In the genomic region with DNA sequence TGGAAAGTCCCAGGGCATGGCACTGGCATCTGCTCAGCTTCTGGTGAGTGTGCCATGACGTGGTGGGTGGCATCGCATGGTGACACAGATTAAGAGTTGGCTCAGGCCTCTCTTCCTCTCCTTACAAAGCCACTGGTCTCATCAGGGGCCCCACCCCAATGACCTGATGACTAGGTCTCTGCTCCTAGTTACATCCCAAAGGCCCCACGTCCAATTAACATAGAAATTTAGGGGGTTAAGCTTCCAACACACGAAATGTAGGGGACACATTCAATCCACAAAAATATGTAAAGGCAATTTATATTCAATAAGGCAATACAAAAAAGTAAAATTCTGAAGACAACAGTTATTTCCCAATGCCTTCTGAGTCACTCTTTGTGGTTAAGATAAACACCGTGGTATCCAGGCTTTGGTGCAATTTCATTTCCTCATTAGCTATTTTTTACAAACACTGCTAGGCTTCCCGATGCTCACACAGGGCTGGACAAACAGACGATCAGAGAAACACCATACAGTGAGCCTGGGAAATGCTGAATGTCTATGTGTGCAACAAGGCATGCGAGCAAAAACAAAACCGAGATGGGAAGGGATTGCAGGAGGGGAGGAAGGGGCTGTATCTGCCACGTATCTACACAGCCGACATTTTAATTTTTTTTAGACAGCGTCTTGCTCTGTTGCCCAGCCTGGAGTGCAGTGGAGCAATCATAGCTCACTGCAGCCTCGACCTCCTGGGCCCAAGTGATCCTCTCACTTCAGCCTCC, we compare ENCODE assay signal across 1 cellular context.
A peak's percentile ranks its signal among the peaks of the same experiment; 100 is the strongest.
TF ChIP-seq lines count a peak whose summit lies in the region.

No MANE protein-coding gene starts in this region.

TF ChIP-seq in GM12878, 131 proteins besides CTCF, POLR2A, EP300 and RAD21 (continued from another document and continues in another):
- TF ChIP-seq RFX5 (IDR thresholded peaks at IDR 0.05; ENCODE audit: low read depth, low read length), result no peak
- no peak for TF ChIP-seq SMAD1 (IDR thresholded peaks at IDR 0.05; ENCODE audit: low read depth, partially characterized antibody)
- TF ChIP-seq, protein P1, sequence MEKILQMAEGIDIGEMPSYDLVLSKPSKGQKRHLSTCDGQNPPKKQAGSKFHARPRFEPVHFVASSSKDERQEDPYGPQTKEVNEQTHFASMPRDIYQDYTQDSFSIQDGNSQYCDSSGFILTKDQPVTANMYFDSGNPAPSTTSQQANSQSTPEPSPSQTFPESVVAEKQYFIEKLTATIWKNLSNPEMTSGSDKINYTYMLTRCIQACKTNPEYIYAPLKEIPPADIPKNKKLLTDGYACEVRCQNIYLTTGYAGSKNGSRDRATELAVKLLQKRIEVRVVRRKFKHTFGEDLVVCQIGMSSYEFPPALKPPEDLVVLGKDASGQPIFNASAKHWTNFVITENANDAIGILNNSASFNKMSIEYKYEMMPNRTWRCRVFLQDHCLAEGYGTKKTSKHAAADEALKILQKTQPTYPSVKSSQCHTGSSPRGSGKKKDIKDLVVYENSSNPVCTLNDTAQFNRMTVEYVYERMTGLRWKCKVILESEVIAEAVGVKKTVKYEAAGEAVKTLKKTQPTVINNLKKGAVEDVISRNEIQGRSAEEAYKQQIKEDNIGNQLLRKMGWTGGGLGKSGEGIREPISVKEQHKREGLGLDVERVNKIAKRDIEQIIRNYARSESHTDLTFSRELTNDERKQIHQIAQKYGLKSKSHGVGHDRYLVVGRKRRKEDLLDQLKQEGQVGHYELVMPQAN (conservative IDR thresholded peaks at IDR 0.05), result no peak
- TF ChIP-seq, protein P2, sequence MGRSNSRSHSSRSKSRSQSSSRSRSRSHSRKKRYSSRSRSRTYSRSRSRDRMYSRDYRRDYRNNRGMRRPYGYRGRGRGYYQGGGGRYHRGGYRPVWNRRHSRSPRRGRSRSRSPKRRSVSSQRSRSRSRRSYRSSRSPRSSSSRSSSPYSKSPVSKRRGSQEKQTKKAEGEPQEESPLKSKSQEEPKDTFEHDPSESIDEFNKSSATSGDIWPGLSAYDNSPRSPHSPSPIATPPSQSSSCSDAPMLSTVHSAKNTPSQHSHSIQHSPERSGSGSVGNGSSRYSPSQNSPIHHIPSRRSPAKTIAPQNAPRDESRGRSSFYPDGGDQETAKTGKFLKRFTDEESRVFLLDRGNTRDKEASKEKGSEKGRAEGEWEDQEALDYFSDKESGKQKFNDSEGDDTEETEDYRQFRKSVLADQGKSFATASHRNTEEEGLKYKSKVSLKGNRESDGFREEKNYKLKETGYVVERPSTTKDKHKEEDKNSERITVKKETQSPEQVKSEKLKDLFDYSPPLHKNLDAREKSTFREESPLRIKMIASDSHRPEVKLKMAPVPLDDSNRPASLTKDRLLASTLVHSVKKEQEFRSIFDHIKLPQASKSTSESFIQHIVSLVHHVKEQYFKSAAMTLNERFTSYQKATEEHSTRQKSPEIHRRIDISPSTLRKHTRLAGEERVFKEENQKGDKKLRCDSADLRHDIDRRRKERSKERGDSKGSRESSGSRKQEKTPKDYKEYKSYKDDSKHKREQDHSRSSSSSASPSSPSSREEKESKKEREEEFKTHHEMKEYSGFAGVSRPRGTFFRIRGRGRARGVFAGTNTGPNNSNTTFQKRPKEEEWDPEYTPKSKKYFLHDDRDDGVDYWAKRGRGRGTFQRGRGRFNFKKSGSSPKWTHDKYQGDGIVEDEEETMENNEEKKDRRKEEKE (IDR thresholded peaks at IDR 0.05), result no peak
- no peak for TF ChIP-seq FOS (IDR thresholded peaks at IDR 0.05; ENCODE audit: borderline replicate concordance, extremely low read depth, insufficient read length)
- 0 out of 2 replicates have a peak, but pooled peaks have one; percentile 6 for TF ChIP-seq IRF4 (IDR thresholded peaks at IDR 0.05; ENCODE audit: low read depth, low read length)
- TF ChIP-seq TCF7 (IDR thresholded peaks at IDR 0.05; ENCODE audit: borderline replicate concordance), result no peak
- TF ChIP-seq ESRRA (IDR thresholded peaks at IDR 0.05; ENCODE audit: low read length), result no peak
- no peak for TF ChIP-seq ZNF207 (IDR thresholded peaks at IDR 0.05; ENCODE audit: borderline replicate concordance)
- no peak for TF ChIP-seq KAT2A (conservative IDR thresholded peaks at IDR 0.05; ENCODE audit: control insufficient read depth, low read depth, low read length)
- TF ChIP-seq, protein P3, sequence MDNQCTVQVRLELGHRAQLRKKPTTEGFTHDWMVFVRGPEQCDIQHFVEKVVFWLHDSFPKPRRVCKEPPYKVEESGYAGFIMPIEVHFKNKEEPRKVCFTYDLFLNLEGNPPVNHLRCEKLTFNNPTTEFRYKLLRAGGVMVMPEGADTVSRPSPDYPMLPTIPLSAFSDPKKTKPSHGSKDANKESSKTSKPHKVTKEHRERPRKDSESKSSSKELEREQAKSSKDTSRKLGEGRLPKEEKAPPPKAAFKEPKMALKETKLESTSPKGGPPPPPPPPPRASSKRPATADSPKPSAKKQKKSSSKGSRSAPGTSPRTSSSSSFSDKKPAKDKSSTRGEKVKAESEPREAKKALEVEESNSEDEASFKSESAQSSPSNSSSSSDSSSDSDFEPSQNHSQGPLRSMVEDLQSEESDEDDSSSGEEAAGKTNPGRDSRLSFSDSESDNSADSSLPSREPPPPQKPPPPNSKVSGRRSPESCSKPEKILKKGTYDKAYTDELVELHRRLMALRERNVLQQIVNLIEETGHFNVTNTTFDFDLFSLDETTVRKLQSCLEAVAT (IDR thresholded peaks at IDR 0.05), result no peak
- TF ChIP-seq TARDBP (IDR thresholded peaks at IDR 0.05; ENCODE audit: borderline replicate concordance), result no peak
- TF ChIP-seq, protein P4, sequence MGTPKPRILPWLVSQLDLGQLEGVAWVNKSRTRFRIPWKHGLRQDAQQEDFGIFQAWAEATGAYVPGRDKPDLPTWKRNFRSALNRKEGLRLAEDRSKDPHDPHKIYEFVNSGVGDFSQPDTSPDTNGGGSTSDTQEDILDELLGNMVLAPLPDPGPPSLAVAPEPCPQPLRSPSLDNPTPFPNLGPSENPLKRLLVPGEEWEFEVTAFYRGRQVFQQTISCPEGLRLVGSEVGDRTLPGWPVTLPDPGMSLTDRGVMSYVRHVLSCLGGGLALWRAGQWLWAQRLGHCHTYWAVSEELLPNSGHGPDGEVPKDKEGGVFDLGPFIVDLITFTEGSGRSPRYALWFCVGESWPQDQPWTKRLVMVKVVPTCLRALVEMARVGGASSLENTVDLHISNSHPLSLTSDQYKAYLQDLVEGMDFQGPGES (IDR thresholded peaks at IDR 0.05), result no peak
- peak in 1 of 2 experiments; percentile 74; a peak in 2 of 4 replicates for TF ChIP-seq ETV6 (conservative IDR thresholded peaks at IDR 0.05 in 1 of 2, IDR thresholded peaks at IDR 0.05 in 1 of 2; ENCODE audit: borderline replicate concordance in 1 of 2, low read depth in 1 of 2)
- no peak for TF ChIP-seq EGR1 (IDR thresholded peaks at IDR 0.05; ENCODE audit: borderline replicate concordance in 1 of 2, low read depth in 2 of 2, low read length in 2 of 2)
- TF ChIP-seq TAF1 (IDR thresholded peaks at IDR 0.05; ENCODE audit: borderline replicate concordance, low read depth, low read length), result no peak
- TF ChIP-seq RB1 (IDR thresholded peaks at IDR 0.05; ENCODE audit: borderline replicate concordance), result no peak
- TF ChIP-seq MYB (IDR thresholded peaks at IDR 0.05; ENCODE audit: borderline replicate concordance, low read depth, low read length), result no peak
- TF ChIP-seq, protein P5, sequence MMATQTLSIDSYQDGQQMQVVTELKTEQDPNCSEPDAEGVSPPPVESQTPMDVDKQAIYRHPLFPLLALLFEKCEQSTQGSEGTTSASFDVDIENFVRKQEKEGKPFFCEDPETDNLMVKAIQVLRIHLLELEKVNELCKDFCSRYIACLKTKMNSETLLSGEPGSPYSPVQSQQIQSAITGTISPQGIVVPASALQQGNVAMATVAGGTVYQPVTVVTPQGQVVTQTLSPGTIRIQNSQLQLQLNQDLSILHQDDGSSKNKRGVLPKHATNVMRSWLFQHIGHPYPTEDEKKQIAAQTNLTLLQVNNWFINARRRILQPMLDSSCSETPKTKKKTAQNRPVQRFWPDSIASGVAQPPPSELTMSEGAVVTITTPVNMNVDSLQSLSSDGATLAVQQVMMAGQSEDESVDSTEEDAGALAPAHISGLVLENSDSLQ (IDR thresholded peaks at IDR 0.05), result no peak
- no peak for TF ChIP-seq ZNF622 (IDR thresholded peaks at IDR 0.05)
- TF ChIP-seq HDAC6 (IDR thresholded peaks at IDR 0.05; ENCODE audit: unreplicated experiment), result no peak
- TF ChIP-seq, protein P6, sequence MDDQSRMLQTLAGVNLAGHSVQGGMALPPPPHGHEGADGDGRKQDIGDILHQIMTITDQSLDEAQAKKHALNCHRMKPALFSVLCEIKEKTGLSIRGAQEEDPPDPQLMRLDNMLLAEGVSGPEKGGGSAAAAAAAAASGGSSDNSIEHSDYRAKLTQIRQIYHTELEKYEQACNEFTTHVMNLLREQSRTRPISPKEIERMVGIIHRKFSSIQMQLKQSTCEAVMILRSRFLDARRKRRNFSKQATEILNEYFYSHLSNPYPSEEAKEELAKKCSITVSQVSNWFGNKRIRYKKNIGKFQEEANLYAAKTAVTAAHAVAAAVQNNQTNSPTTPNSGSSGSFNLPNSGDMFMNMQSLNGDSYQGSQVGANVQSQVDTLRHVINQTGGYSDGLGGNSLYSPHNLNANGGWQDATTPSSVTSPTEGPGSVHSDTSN (IDR thresholded peaks at IDR 0.05; ENCODE audit: insufficient replicate concordance, low read depth, low read length), result no peak
- TF ChIP-seq, protein P7, sequence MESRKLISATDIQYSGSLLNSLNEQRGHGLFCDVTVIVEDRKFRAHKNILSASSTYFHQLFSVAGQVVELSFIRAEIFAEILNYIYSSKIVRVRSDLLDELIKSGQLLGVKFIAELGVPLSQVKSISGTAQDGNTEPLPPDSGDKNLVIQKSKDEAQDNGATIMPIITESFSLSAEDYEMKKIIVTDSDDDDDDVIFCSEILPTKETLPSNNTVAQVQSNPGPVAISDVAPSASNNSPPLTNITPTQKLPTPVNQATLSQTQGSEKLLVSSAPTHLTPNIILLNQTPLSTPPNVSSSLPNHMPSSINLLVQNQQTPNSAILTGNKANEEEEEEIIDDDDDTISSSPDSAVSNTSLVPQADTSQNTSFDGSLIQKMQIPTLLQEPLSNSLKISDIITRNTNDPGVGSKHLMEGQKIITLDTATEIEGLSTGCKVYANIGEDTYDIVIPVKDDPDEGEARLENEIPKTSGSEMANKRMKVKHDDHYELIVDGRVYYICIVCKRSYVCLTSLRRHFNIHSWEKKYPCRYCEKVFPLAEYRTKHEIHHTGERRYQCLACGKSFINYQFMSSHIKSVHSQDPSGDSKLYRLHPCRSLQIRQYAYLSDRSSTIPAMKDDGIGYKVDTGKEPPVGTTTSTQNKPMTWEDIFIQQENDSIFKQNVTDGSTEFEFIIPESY (IDR thresholded peaks at IDR 0.05), result no peak
- TF ChIP-seq, protein P8, sequence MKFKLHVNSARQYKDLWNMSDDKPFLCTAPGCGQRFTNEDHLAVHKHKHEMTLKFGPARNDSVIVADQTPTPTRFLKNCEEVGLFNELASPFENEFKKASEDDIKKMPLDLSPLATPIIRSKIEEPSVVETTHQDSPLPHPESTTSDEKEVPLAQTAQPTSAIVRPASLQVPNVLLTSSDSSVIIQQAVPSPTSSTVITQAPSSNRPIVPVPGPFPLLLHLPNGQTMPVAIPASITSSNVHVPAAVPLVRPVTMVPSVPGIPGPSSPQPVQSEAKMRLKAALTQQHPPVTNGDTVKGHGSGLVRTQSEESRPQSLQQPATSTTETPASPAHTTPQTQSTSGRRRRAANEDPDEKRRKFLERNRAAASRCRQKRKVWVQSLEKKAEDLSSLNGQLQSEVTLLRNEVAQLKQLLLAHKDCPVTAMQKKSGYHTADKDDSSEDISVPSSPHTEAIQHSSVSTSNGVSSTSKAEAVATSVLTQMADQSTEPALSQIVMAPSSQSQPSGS (IDR thresholded peaks at IDR 0.05; ENCODE audit: low read length), result peak; percentile 87
- TF ChIP-seq SMARCA5 (IDR thresholded peaks at IDR 0.05), result no peak; the same call in 1 of the 2 replicates
- 0 out of 4 replicates have a peak, but pooled peaks of 1 of the 2 experiments have one; percentile 8 for TF ChIP-seq BHLHE40 (IDR thresholded peaks at IDR 0.05; ENCODE audit: borderline replicate concordance in 1 of 2, low read depth in 2 of 2, low read length in 1 of 2)
- TF ChIP-seq, protein P9, sequence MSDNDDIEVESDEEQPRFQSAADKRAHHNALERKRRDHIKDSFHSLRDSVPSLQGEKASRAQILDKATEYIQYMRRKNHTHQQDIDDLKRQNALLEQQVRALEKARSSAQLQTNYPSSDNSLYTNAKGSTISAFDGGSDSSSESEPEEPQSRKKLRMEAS (IDR thresholded peaks at IDR 0.05; ENCODE audit: low read depth, low read length), result no peak
- TF ChIP-seq EED (IDR thresholded peaks at IDR 0.05; ENCODE audit: low read depth), result peak; percentile 95
- TF ChIP-seq, protein P10, sequence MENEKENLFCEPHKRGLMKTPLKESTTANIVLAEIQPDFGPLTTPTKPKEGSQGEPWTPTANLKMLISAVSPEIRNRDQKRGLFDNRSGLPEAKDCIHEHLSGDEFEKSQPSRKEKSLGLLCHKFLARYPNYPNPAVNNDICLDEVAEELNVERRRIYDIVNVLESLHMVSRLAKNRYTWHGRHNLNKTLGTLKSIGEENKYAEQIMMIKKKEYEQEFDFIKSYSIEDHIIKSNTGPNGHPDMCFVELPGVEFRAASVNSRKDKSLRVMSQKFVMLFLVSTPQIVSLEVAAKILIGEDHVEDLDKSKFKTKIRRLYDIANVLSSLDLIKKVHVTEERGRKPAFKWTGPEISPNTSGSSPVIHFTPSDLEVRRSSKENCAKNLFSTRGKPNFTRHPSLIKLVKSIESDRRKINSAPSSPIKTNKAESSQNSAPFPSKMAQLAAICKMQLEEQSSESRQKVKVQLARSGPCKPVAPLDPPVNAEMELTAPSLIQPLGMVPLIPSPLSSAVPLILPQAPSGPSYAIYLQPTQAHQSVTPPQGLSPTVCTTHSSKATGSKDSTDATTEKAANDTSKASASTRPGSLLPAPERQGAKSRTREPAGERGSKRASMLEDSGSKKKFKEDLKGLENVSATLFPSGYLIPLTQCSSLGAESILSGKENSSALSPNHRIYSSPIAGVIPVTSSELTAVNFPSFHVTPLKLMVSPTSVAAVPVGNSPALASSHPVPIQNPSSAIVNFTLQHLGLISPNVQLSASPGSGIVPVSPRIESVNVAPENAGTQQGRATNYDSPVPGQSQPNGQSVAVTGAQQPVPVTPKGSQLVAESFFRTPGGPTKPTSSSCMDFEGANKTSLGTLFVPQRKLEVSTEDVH (IDR thresholded peaks at IDR 0.05; ENCODE audit: low read depth, partially characterized antibody), result no peak
- TF ChIP-seq CHD4 (IDR thresholded peaks at IDR 0.05), result no peak
- no peak for TF ChIP-seq NRF1 (conservative IDR thresholded peaks at IDR 0.05; ENCODE audit: low read depth, low read length)
- no peak for TF ChIP-seq NR2C1 (IDR thresholded peaks at IDR 0.05)
- TF ChIP-seq TCF3 (IDR thresholded peaks at IDR 0.05; ENCODE audit: borderline replicate concordance, insufficient read depth, low read depth, low read length), result no peak
